In genomic region chr6:75624988-75625387, GRCh38 we compare ENCODE assay signal across 35 cellular contexts.
"Had no signal": no experiment of that assay in that cellular context is flagged by ENCODE, and none has a peak within 500 bp of the region (broad histone marks: within the 10 kb centered on the region; RNA-seq: fewer than 3 reads in every experiment).

No MANE protein-coding gene starts in this region.

- H3K4me1 ChIP-seq: SJSA1 had no signal

- H3K9me3 ChIP-seq: Peyer's patch, SJSA1, SK-N-SH had no signal

- H3K27ac ChIP-seq: brain microvascular endothelial cell, cardiac muscle cell, Peyer's patch, SJSA1 had no signal

- H3K4me2 ChIP-seq: SK-N-SH had no signal

- H3K27me3 ChIP-seq: brain microvascular endothelial cell, cardiac muscle cell, Peyer's patch, SJSA1 had no signal

- ATAC-seq: activated CD4-positive, alpha-beta T cell treated with anti-CD3 and anti-CD28 coated beads for 36 hours; activated CD4-positive, CD25-positive, alpha-beta regulatory T cell treated with anti-CD3 and anti-CD28 coated beads, Interleukin-2, amount 50 U/mL, for 24 hours; activated T-cell treated with anti-CD3 and anti-CD28 coated beads, Interleukin-2, amount 50 U/mL, for 72 hours; activated T-helper 17 cell treated with anti-CD3 and anti-CD28 coated beads, Interleukin-2, amount 50 U/mL, for 72 hours; PC-3; WTC11 had no signal

- H3K9ac ChIP-seq: SK-N-SH had no signal

- H3K4me3 ChIP-seq: cardiac muscle cell, Peyer's patch, SJSA1 had no signal

- DNase-seq: activated CD4-positive, alpha-beta memory T cell treated with anti-CD3 and anti-CD28 coated beads for 36 hours; activated CD4-positive, alpha-beta T cell treated with anti-CD3 and anti-CD28 coated beads for 36 hours; activated CD4-positive, alpha-beta T cell treated with anti-CD3 and anti-CD28 coated beads, Interleukin-2, amount 50 U/mL, for 1 hour; activated CD8-positive, alpha-beta memory T cell treated with anti-CD3 and anti-CD28 coated beads, Interleukin-2, amount 50 U/mL, for 4 hours; activated effector memory CD4-positive, alpha-beta T cell treated with anti-CD3 and anti-CD28 coated beads, Interleukin-2, amount 50 U/mL, for 16 hours; activated naive CD4-positive, alpha-beta T cell; activated naive CD4-positive, alpha-beta T cell treated with anti-CD3 and anti-CD28 coated beads, Interleukin-2, amount 50 U/mL, for 16 hours; activated naive CD8-positive, alpha-beta T cell treated with anti-CD3 and anti-CD28 coated beads for 36 hours; activated T-cell treated with anti-CD3 and anti-CD28 coated beads, Interleukin-2, amount 50 U/mL, for 72 hours; amniotic stem cell; aorta; brain microvascular endothelial cell; Kasumi-1; KG1; MM.1S; NCI-H1048; NCI-H1105 treated with DMSO at 0.1 percent for 48 hours; NCI-H1436; NCI-H1694; NCI-H1930; NCI-H2081 treated with DMSO at 0.1 percent for 48 hours; NCI-H2171; NCI-H510A; NCI-H526; NCI-H748 treated with DMSO at 0.1 percent for 48 hours; PC-3; Peyer's patch; RPMI8226; SHP77 treated with DMSO at 0.1 percent for 48 hours; SK-N-SH had no signal
